Comparison of ENCODE assay signal across 1 cellular context in genomic region chr17:2174471-2175293, GRCh38.
A peak's percentile ranks its signal among the peaks of the same experiment; 100 is the strongest.
TF ChIP-seq lines count a peak whose summit lies in the region.

No MANE protein-coding gene starts in this region.

TF ChIP-seq in HepG2, 621 proteins besides CTCF, POLR2A, EP300 and RAD21 (continued from another document and continues in another):
- peak in 1 of 2 experiments; percentile 64; a peak in 1 of 4 replicates for TF ChIP-seq REST (IDR thresholded peaks at IDR 0.05; ENCODE audit: borderline replicate concordance in 1 of 2, low read depth in 1 of 2, low read length in 2 of 2)
- TF ChIP-seq ATF2 (CRISPR knock-in tag; IDR thresholded peaks at IDR 0.05): peak; percentile 94
- TF ChIP-seq ZBTB44 (CRISPR knock-in tag; IDR thresholded peaks at IDR 0.05): no peak
- TF ChIP-seq ZNF589 (CRISPR knock-in tag; conservative IDR thresholded peaks at IDR 0.05): no peak
- TF ChIP-seq ATF1 (CRISPR knock-in tag; IDR thresholded peaks at IDR 0.05): peak; percentile 45; the same call in 1 of the 2 replicates
- no peak; the same call in 1 of the 2 replicates for TF ChIP-seq BHLHE40 (IDR thresholded peaks at IDR 0.05; ENCODE audit: low read length)
- TF ChIP-seq ZNF33B (CRISPR knock-in tag; IDR thresholded peaks at IDR 0.05): no peak
- TF ChIP-seq ZBTB2 (CRISPR knock-in tag; IDR thresholded peaks at IDR 0.05; ENCODE audit: low read depth): no peak
- TF ChIP-seq SNAPC4 (CRISPR knock-in tag; IDR thresholded peaks at IDR 0.05): no peak
- TF ChIP-seq ZNF7 (CRISPR knock-in tag; IDR thresholded peaks at IDR 0.05): no peak
- TF ChIP-seq ZMYM4 (CRISPR knock-in tag; IDR thresholded peaks at IDR 0.05): 0 out of 2 replicates have a peak, but pooled peaks have one; percentile 30
- TF ChIP-seq RBM39 (IDR thresholded peaks at IDR 0.05; ENCODE audit: low read depth, low read length, poor library complexity, severe bottlenecking): no peak
- peak; percentile 63; the same call in 1 of the 2 replicates for TF ChIP-seq PPARG (CRISPR knock-in tag; conservative IDR thresholded peaks at IDR 0.05)
- TF ChIP-seq BRCA1 (CRISPR knock-in tag; IDR thresholded peaks at IDR 0.05): no peak
- TF ChIP-seq NFYB (CRISPR knock-in tag; IDR thresholded peaks at IDR 0.05): no peak
- TF ChIP-seq ZNF678 (CRISPR knock-in tag; IDR thresholded peaks at IDR 0.05): no peak
- TF ChIP-seq ZSCAN31 (CRISPR knock-in tag; IDR thresholded peaks at IDR 0.05; ENCODE audit: low read depth): 0 out of 2 replicates have a peak, but pooled peaks have one; percentile 41
- no peak for TF ChIP-seq LBX2 (CRISPR knock-in tag; IDR thresholded peaks at IDR 0.05; ENCODE audit: borderline replicate concordance)
- no peak for TF ChIP-seq BRD4 (CRISPR knock-in tag; IDR thresholded peaks at IDR 0.05)
- no peak for TF ChIP-seq TEF (CRISPR knock-in tag; IDR thresholded peaks at IDR 0.05)
- TF ChIP-seq THAP7 (CRISPR knock-in tag; IDR thresholded peaks at IDR 0.05): no peak
- TF ChIP-seq BRF2 (CRISPR knock-in tag; IDR thresholded peaks at IDR 0.05): no peak
- no peak for TF ChIP-seq BATF2 (CRISPR knock-in tag; IDR thresholded peaks at IDR 0.05)
- no peak; the same call in 1 of the 2 replicates for TF ChIP-seq GMEB1 (CRISPR knock-in tag; IDR thresholded peaks at IDR 0.05; ENCODE audit: borderline replicate concordance)
- peak; percentile 75; the same call in 1 of the 2 replicates for TF ChIP-seq ZNF691 (CRISPR knock-in tag; IDR thresholded peaks at IDR 0.05; ENCODE audit: borderline replicate concordance, low read depth)
- TF ChIP-seq KDM2A (CRISPR knock-in tag; IDR thresholded peaks at IDR 0.05; ENCODE audit: borderline replicate concordance, low read depth): peak; percentile 64; the same call in 1 of the 2 replicates
- no peak for TF ChIP-seq ZNF639 (CRISPR knock-in tag; conservative IDR thresholded peaks at IDR 0.05)
- no peak for TF ChIP-seq HNF1B (CRISPR knock-in tag; IDR thresholded peaks at IDR 0.05)
